ENCODE assay signal across 21 cellular contexts in the genomic region with DNA sequence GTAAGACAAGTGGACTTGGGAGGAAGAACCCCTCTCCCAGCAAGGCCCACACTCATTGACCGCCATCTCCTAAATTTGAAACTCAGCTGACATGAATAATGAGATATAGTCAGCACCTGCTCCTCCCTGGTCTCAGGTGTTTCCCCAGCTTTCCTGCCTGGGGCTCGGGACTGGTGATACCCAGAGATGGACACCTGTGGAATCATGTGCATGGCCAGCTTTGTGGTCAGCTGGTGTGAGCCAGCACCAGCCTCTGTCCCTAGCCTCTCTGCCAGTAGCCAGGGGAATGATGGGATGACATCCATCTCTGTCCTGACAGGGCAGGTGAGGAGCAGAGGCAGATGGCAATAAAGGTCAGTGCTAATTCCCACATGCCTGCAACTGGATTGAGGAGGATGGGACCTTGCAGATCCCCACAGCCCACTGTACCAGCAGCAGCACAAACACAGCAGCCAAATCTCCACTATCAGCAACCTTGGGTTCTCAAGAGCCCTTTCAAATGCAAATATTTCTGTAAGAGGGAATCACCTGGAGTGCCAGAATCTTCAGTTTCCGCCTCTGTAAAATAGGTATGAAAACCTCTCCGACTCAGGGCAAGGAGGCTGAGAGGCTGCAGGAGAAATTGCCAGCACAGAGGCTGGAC.
"Had no signal": no experiment of that assay in that cellular context is flagged by ENCODE, and none has a peak within 500 bp of the region (broad histone marks: within the 10 kb centered on the region; RNA-seq: fewer than 3 reads in every experiment).

No MANE protein-coding gene starts in this region.

- DNase-seq: activated CD4-positive, alpha-beta T cell treated with anti-CD3 and anti-CD28 coated beads for 4 hours; activated CD4-positive, alpha-beta T cell treated with anti-CD3 and anti-CD28 coated beads, Interleukin-2, amount 50 U/mL, for 4 hours; activated effector memory CD4-positive, alpha-beta T cell treated with Interleukin-2 at 50 U/mL for 16 hours; activated naive CD4-positive, alpha-beta T cell treated with Interleukin-2 at 50 U/mL for 16 hours; activated T-cell treated with anti-CD3 and anti-CD28 coated beads for 4 hours; aorta; body of pancreas; left colon; midbrain; naive thymus-derived CD8-positive, alpha-beta T cell; occipital lobe; psoas muscle; sigmoid colon; small intestine; stimulated activated CD4-positive, alpha-beta T cell treated with anti-CD3 and anti-CD28 coated beads, Interleukin-4, amount 100 ng/mL, for 24 hours; stomach; thyroid gland had no signal

- H3K27me3 ChIP-seq: body of pancreas, gastroesophageal sphincter, hepatocyte, sigmoid colon, stomach, thyroid gland had no signal

- H2AFZ ChIP-seq: hepatocyte, parathyroid adenoma had no signal

- H3K4me1 ChIP-seq: parathyroid adenoma, psoas muscle had no signal

- H3K27ac ChIP-seq: gastroesophageal sphincter, hepatocyte, parathyroid adenoma, psoas muscle, sigmoid colon, stomach, thyroid gland had no signal

- ATAC-seq: body of pancreas; gastroesophageal sphincter; left colon; naive thymus-derived CD8-positive, alpha-beta T cell; psoas muscle; stimulated activated effector memory CD8-positive, alpha-beta T cell treated with anti-CD3 and anti-CD28 coated beads, Interleukin-12 subunit alpha, Interleukin-12 subunit beta, amount 100 ng/mL, for 72 hours had no signal

- H3K4me3 ChIP-seq: body of pancreas, gastroesophageal sphincter, hepatocyte, psoas muscle, sigmoid colon, stomach, thyroid gland had no signal

- H3K9ac ChIP-seq: parathyroid adenoma had no signal

- H3K9me3 ChIP-seq: body of pancreas, gastroesophageal sphincter, psoas muscle, sigmoid colon, stomach, thyroid gland had no signal

- H3K4me2 ChIP-seq: hepatocyte had no signal

- H3K36me3 ChIP-seq: gastroesophageal sphincter, sigmoid colon, stomach, thyroid gland had no signal
